In the genomic region with DNA sequence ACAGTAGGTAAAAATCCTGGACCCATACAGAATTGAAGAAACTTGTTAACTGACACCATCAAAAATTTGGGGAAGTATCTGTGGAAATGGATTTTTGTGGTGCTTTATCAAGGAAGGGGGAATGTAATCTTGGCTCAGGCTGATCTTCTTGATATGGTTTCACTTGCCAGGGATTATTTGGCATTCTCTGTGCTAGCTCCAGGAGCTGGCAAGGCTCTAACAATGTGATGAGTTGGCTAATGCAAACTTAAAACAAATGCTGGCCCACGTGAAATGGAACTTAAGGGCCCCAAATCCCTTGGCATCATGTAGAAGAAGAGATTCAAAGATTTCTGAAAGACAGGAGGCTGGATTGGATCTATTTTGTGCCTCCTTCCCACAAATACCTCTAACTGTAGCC, we compare ENCODE assay signal across 21 cellular contexts. TPM values are rescaled to one million over a fixed set of nuclear protein-coding genes. Genes with fewer than 3 reads are reported as not detected.
A peak's percentile ranks its signal among the peaks of the same experiment; 100 is the strongest.
DNase-seq lines count a peak whose midpoint lies in the region; ATAC-seq, FAIRE-seq and TF ChIP-seq lines count a peak whose summit lies in the region.
"Had no signal": no experiment of that assay in that cellular context is flagged by ENCODE, and none has a peak within 500 bp of the region (broad histone marks: within the 10 kb centered on the region; RNA-seq: fewer than 3 reads in every experiment).

No MANE protein-coding gene starts in this region.

- peak overlapping the region; percentile 52 to 80 for H4K8ac ChIP-seq in IMR-90 (ENCODE audit: low read depth in 2 of 2, low read length in 2 of 2)

- no peak for DNase-seq in AG04450 (ENCODE audit: low read depth, low spot score)
- DNase-seq in IMR-90 = peak; percentile 52
- DNase-seq in medulla oblongata (ENCODE audit: extremely low spot score) = peak; percentile 7
- no peak for DNase-seq in NCI-H510A (lab: John Stamatoyannopoulos, UW)
- DNase-seq in testis = no peak
- DNase-seq in pancreas = no peak
- DNase-seq: activated CD4-positive, alpha-beta T cell treated with anti-CD3 and anti-CD28 coated beads for 1 hour; activated naive CD8-positive, alpha-beta T cell treated with anti-CD3 and anti-CD28 coated beads, Interleukin-2, amount 10 ng/mL, durations not matched to agents 7 days and 5 days; islet precursor cell; NCI-H146; NCI-H345; ovary; SIG-M5; small intestine; stimulated activated naive CD4-positive, alpha-beta T cell had no signal

- ATAC-seq in IMR-90 (ENCODE audit: low read depth) (peak; percentile 42), pancreas (no peak), GM18873 (IDR thresholded peaks at IDR 0.05; ENCODE audit: low FRiP score, unreplicated experiment) (no peak)

- H3K36me3 Mint-ChIP-seq in brain = peaks cover 22% of the 10 kb centered on the region

- H3K9me1 ChIP-seq in IMR-90 (ENCODE audit: insufficient read depth, low read length) = no peaks in the 10 kb centered on the region

- dilution Hi-C loops in IMR-90 (cut with HindIII; ENCODE audit: low sequenced_read_pairs, unreplicated experiment) = no loop called here

- peak overlapping the region; percentile 59 to 84 (median 76) for H3K27ac Mint-ChIP-seq in brain
- H3K27ac Mint-ChIP-seq: activated naive CD8-positive, alpha-beta T cell treated with anti-CD3 and anti-CD28 coated beads, Interleukin-2, amount 10 ng/mL, durations not matched to agents 7 days and 5 days; T-helper 2 cell treated with Interferon-gamma antibody and Interleukin-4, amounts not matched to agents 5 μg/mL and 100 μg/mL, for 36 hours had no signal

- peak overlapping the region; percentile 60 for H2BK15ac ChIP-seq in IMR-90 (ENCODE audit: low read depth, low read length)

- no TSS peak for BruUV-seq in IMR-90 (replicated peaks; lab: Mats Ljungman, UMichigan)

- no peak overlapping the region for H3K4me3 Mint-ChIP-seq in brain
- H3K4me3 Mint-ChIP-seq: activated naive CD8-positive, alpha-beta T cell treated with anti-CD3 and anti-CD28 coated beads, Interleukin-2, amount 10 ng/mL, durations not matched to agents 7 days and 5 days; T-helper 2 cell treated with Interferon-gamma antibody and Interleukin-4, amounts not matched to agents 5 μg/mL and 100 μg/mL, for 36 hours had no signal

- peak overlapping the region; percentile 50 for H3K4me2 ChIP-seq in IMR-90 (ENCODE audit: low read depth, low read length)

- H2AFZ ChIP-seq in IMR-90 (replicated peaks; ENCODE audit: low read length, poor library complexity) = peak overlapping the region; percentile 78

- no peaks in the 10 kb centered on the region for H3K79me1 ChIP-seq in IMR-90 (ENCODE audit: low read depth in 1 of 2, low read length in 2 of 2)

- no CpG with 5 or more reads among the region's 1 CpG for WGBS in IMR-90 (ENCODE audit: extremely low coverage in 2 of 2, insufficient read length in 1 of 2), 2 experiments
- WGBS in testis, 2 donors = 69 to 94% methylated on average over 1 of the region's 1 CpG
- WGBS in pancreas, 2 donors = 62 to 88% methylated on average over 1 of the region's 1 CpG

- H3K9me3 ChIP-seq in AG04450 (ENCODE audit: control insufficient read depth, insufficient read depth, low read length) (no peaks in the 10 kb centered on the region), IMR-90 (ENCODE audit: control insufficient read depth, insufficient read depth, low read length) (no peaks in the 10 kb centered on the region), testis (no peaks in the 10 kb centered on the region), pancreas (no peaks in the 10 kb centered on the region)
- H3K9me3 ChIP-seq: ovary had no signal

- H3K4me1 ChIP-seq in IMR-90 (ENCODE audit: control insufficient read depth, insufficient read depth, low read length) = peaks cover 11% of the 10 kb centered on the region
- H3K4me1 ChIP-seq in testis = no peaks in the 10 kb centered on the region
- H3K4me1 ChIP-seq in pancreas = no peaks in the 10 kb centered on the region

- H2AK9ac ChIP-seq in IMR-90 (replicated peaks; ENCODE audit: low read depth, low read length, poor library complexity) = peak overlapping the region; percentile 68

- peak overlapping the region; percentile 40 for H3K56ac ChIP-seq in IMR-90 (ENCODE audit: extremely low read depth, insufficient read depth, low read length)

- H3K9ac ChIP-seq in IMR-90 (ENCODE audit: low read depth, low read length) = peak overlapping the region; percentile 37

- peaks cover 0 to 9% (median 0%) of the 10 kb centered on the region in 5 experiments for H3K9me3 Mint-ChIP-seq in brain
- H3K9me3 Mint-ChIP-seq: activated naive CD8-positive, alpha-beta T cell treated with anti-CD3 and anti-CD28 coated beads, Interleukin-2, amount 10 ng/mL, durations not matched to agents 7 days and 5 days had no signal

- TF ChIP-seq RAD21 in IMR-90 (IDR thresholded peaks at IDR 0.05; ENCODE audit: low read length) = no peak

- no peaks in the 10 kb centered on the region for H4K20me1 ChIP-seq in IMR-90 (ENCODE audit: insufficient read depth, low read length)

- peak overlapping the region; percentile 87 for H3K18ac ChIP-seq in IMR-90 (ENCODE audit: low read depth, low read length)

- peak overlapping the region; percentile 73 for H2BK20ac ChIP-seq in IMR-90 (ENCODE audit: low read depth, low read length)

- H3K4me1 Mint-ChIP-seq in brain = peaks cover 22% of the 10 kb centered on the region

- POLR2A ChIA-PET in AG04450 (lab: Yijun Ruan, JAX) (no interaction called here), IMR-90 (lab: Charles Lee; ENCODE audit: unreplicated experiment) (interaction anchor here (0.6 kb wide), 1 partner anchor 1631 kb away, joined by 3 read pairs; no protein-coding TSS in a partner anchor)

- peak overlapping the region; percentile 83 for H2BK120ac ChIP-seq in IMR-90 (ENCODE audit: low read depth, low read length)

- no peak for FAIRE-seq in pancreas (lab: Jason Lieb, UNC)
- FAIRE-seq: small intestine, urothelium cell line had no signal

- peak overlapping the region; percentile 62 for H2AK5ac ChIP-seq in IMR-90 (ENCODE audit: low read depth, low read length)

- H3K36me3 ChIP-seq in IMR-90 (ENCODE audit: control insufficient read depth, insufficient read depth, low read length) = no peaks in the 10 kb centered on the region
- H3K36me3 ChIP-seq in testis (ENCODE audit: low read depth, missing control alignments) = no peaks in the 10 kb centered on the region
- H3K36me3 ChIP-seq in pancreas = no peaks in the 10 kb centered on the region
- H3K36me3 ChIP-seq: ovary had no signal

- H3K14ac ChIP-seq in IMR-90 (replicated peaks; ENCODE audit: low read depth, low read length) = peak overlapping the region; percentile 5; the same call in 1 of the 2 replicates

- H3K27me3 ChIP-seq in AG04450 (ENCODE audit: control insufficient read depth, insufficient read depth, low read length) = no peaks in the 10 kb centered on the region
- no peaks in the 10 kb centered on the region for H3K27me3 ChIP-seq in IMR-90 (ENCODE audit: control insufficient read depth, insufficient read depth, low read length)
- H3K27me3 ChIP-seq in testis = no peaks in the 10 kb centered on the region
- no peaks in the 10 kb centered on the region for H3K27me3 ChIP-seq in pancreas
- H3K27me3 ChIP-seq: ovary had no signal

- peak overlapping the region; percentile 72 for H3K27ac ChIP-seq in AG04450 (ENCODE audit: low read depth, low read length)
- H3K27ac ChIP-seq in IMR-90 (ENCODE audit: insufficient read depth, low read length) = peak overlapping the region; percentile 83
- H3K27ac ChIP-seq in testis = no peak overlapping the region
- H3K27ac ChIP-seq in pancreas = no peak overlapping the region
- H3K27ac ChIP-seq: ovary had no signal

- TF ChIP-seq CTCF in AG04450 (IDR thresholded peaks at IDR 0.05; ENCODE audit: low read depth, low read length) (no peak), IMR-90 (conservative IDR thresholded peaks at IDR 0.05; ENCODE audit: low read depth, low read length) (no peak), brain (conservative IDR thresholded peaks at IDR 0.05) (no peak), testis (IDR thresholded peaks at IDR 0.05) (no peak), pancreas (IDR thresholded peaks at IDR 0.05) (no peak)

- intact Hi-C loops in IMR-90 (cut with micrococcal nuclease) = loop anchor here (5.0 kb wide), 1 partner anchor 36 kb away; no protein-coding TSS in a partner anchor
- intact Hi-C loops in testis (cut with DNase I; ENCODE audit: low total_unique reads) = no loop called here
- intact Hi-C loops in pancreas (cut with DNase I) = no loop called here

- H4K91ac ChIP-seq in IMR-90 (ENCODE audit: insufficient read depth, low read depth, low read length) = peak overlapping the region; percentile 75

- H3K23ac ChIP-seq in IMR-90 (ENCODE audit: low read depth, low read length) = peak overlapping the region; percentile 42; the same call in 1 of the 2 replicates

- no peak overlapping the region for H3K4me3 ChIP-seq in AG04450 (ENCODE audit: low read depth, low read length)
- no peak overlapping the region for H3K4me3 ChIP-seq in IMR-90 (ENCODE audit: insufficient read depth, low read depth, low read length)
- H3K4me3 ChIP-seq in testis = no peak overlapping the region
- no peak overlapping the region for H3K4me3 ChIP-seq in pancreas
- H3K4me3 ChIP-seq: ovary had no signal

- CTCF ChIA-PET in AG04450 (lab: Charles Lee) (interaction anchor here (1.0 to 3.4 kb wide), 3 partner anchors 8 to 44 kb away, joined by 3 to 25 read pairs (median 8); no protein-coding TSS in a partner anchor), IMR-90 (lab: Yijun Ruan, JAX) (interaction anchor here (0.6 to 1.3 kb wide), 3 partner anchors 12 to 24 kb away, joined by 3 read pairs; no protein-coding TSS in a partner anchor)

- TF ChIP-seq POLR2A in IMR-90 (IDR thresholded peaks at IDR 0.05; ENCODE audit: low read depth, low read length) (no peak), testis (IDR thresholded peaks at IDR 0.05) (no peak)

- H2BK5ac ChIP-seq in IMR-90 (ENCODE audit: low read depth, low read length, poor library complexity, severe bottlenecking) = peak overlapping the region; percentile 98

- H3K4ac ChIP-seq in IMR-90 (ENCODE audit: low read depth, low read length) = peak overlapping the region; percentile 71

- in situ Hi-C loops in IMR-90 (cut with MboI; ENCODE audit: low sequenced_read_pairs) = loop anchor here (5.0 kb wide), 1 partner anchor 41 kb away; no protein-coding TSS in a partner anchor

- peak overlapping the region; percentile 77 for H4K5ac ChIP-seq in IMR-90 (ENCODE audit: low read depth, low read length)

- H3K27me3 Mint-ChIP-seq in brain = peaks cover 5% of the 10 kb centered on the region
- H3K27me3 Mint-ChIP-seq: activated naive CD8-positive, alpha-beta T cell treated with anti-CD3 and anti-CD28 coated beads, Interleukin-2, amount 10 ng/mL, durations not matched to agents 7 days and 5 days had no signal

RNA-seq across cellular contexts. Expression of gene KCNS1, which starts 13.1 kb away (rescaled TPM):
- 0.30 and 0.31 TPM in 2 replicates for polyA plus RNA-seq in AG04450 (2011; rRNA removed)
- 0.28 and 0.56 TPM in 2 replicates for polyA minus RNA-seq in AG04450 (2011; rRNA and poly(A)+ RNA removed)
- 0.54 and 0.56 TPM in 2 replicates for total RNA-seq in IMR-90 (2012; rRNA removed)
- polyA plus RNA-seq in IMR-90 (2012; rRNA removed) = 0.46 and 0.62 TPM in 2 replicates
- polyA plus RNA-seq in IMR-90 (2012; cell fraction: cytosol; rRNA removed) = 0.48 and 0.85 TPM in 2 replicates
- 0.33 and 0.55 TPM in 2 replicates for polyA plus RNA-seq in IMR-90 (2012; cell fraction: nucleus; rRNA removed; ENCODE audit: low replicate concordance)
- 9.7 TPM for polyA plus RNA-seq in brain (ENCODE audit: insufficient read depth, low read depth, low replicate concordance)
- 1 to 10 TPM; 4.6 to 7.7 TPM for total RNA-seq in testis
- 2.1 TPM for polyA plus RNA-seq in testis (ENCODE audit: insufficient read depth, low read depth, low replicate concordance)
- 1 to 10 TPM in 1 of 6 donors, under 1 TPM in 4, not detected in 1; 0.04 to 1.3 (median 0.16) TPM for total RNA-seq in pancreas
- under 1 TPM; 0.04 to 0.05 TPM for polyA plus RNA-seq in pancreas
- total RNA-seq: ovary had no signal

RNA-seq across cellular contexts. Expression of gene WFDC5, which starts 27.2 kb away (rescaled TPM):
- polyA plus RNA-seq in AG04450 (2011; rRNA removed) (not detected in 2 replicates), IMR-90 (2012; rRNA removed) (not detected in 2 replicates), brain (ENCODE audit: insufficient read depth, low read depth, low replicate concordance) (not detected), testis (ENCODE audit: insufficient read depth, low read depth, low replicate concordance) (2.1 TPM), pancreas (not detected)
- not detected in 2 replicates for polyA minus RNA-seq in AG04450 (2011; rRNA and poly(A)+ RNA removed)
- total RNA-seq in IMR-90 (2012; rRNA removed) (not detected in 2 replicates), testis (1 to 10 TPM in 1 of 2 donors, under 1 TPM in 1; 0.87 to 1.4 TPM), pancreas (not detected)
- polyA plus RNA-seq in IMR-90 (2012; cell fraction: cytosol; rRNA removed) = not detected in 2 replicates
- polyA plus RNA-seq in IMR-90 (2012; cell fraction: nucleus; rRNA removed; ENCODE audit: low replicate concordance) = not detected in 2 replicates
- total RNA-seq: activated naive CD8-positive, alpha-beta T cell treated with anti-CD3 and anti-CD28 coated beads, Interleukin-2, amount 10 ng/mL, durations not matched to agents 7 days and 5 days; glomerular endothelial cell; ovary had no signal
- polyA plus RNA-seq: BJ, ovary had no signal

RNA-seq across cellular contexts. Expression of gene WFDC12, which starts 36.5 kb away (rescaled TPM):
- not detected in 2 replicates for polyA plus RNA-seq in AG04450 (2011; rRNA removed)
- polyA minus RNA-seq in AG04450 (2011; rRNA and poly(A)+ RNA removed) = not detected in 2 replicates
- total RNA-seq in IMR-90 (2012; rRNA removed) = not detected in 2 replicates
- polyA plus RNA-seq in IMR-90 (2012; rRNA removed) = not detected in 2 replicates
- polyA plus RNA-seq in IMR-90 (2012; cell fraction: cytosol; rRNA removed) = not detected in 2 replicates
- polyA plus RNA-seq in IMR-90 (2012; cell fraction: nucleus; rRNA removed; ENCODE audit: low replicate concordance) = not detected in 2 replicates
- not detected for polyA plus RNA-seq in brain (ENCODE audit: insufficient read depth, low read depth, low replicate concordance)
- not detected for total RNA-seq in testis
- not detected for polyA plus RNA-seq in testis (ENCODE audit: insufficient read depth, low read depth, low replicate concordance)
- not detected for total RNA-seq in pancreas
- not detected for polyA plus RNA-seq in pancreas
- total RNA-seq: activated naive CD8-positive, alpha-beta T cell treated with anti-CD3 and anti-CD28 coated beads, Interleukin-2, amount 10 ng/mL, durations not matched to agents 7 days and 5 days; glomerular endothelial cell; ovary had no signal
- polyA plus RNA-seq: BJ, ovary had no signal

Comparison
In these comparisons a context has a peak if more than half of its experiments do, and no peak if none do; other contexts are left out.
1. DNase-seq: peak in IMR-90 (single experiment) and medulla oblongata (single experiment); none in AG04450 (single experiment), NCI-H510A (single experiment), testis (single experiment) and pancreas (0 of 6).
2. H3K27ac ChIP-seq: peak in AG04450 (single experiment) and IMR-90 (single experiment); none in testis (0 of 2) and pancreas (0 of 4).